In genomic region chr7:105388373-105389089, GRCh38 we compare ENCODE assay signal across 8 cellular contexts. TPM values are rescaled to one million over a fixed set of nuclear protein-coding genes. Genes with fewer than 3 reads are reported as not detected.
DNase-seq lines count a peak whose midpoint lies in the region; ATAC-seq, FAIRE-seq and TF ChIP-seq lines count a peak whose summit lies in the region.

TSS of gene SRPK2 (minus strand) at chr7:105388921.

- H2AFZ ChIP-seq in astrocyte (ENCODE audit: low read depth, low read length), result peak within 1 kb of the TSS; percentile 86

- H3K36me3 Mint-ChIP-seq in astrocyte (ENCODE audit: low read depth, unreplicated experiment), result peaks cover 4% of the 10 kb centered on the region

- H3K4me3 Mint-ChIP-seq in astrocyte (ENCODE audit: unreplicated experiment), result peak within 1 kb of the TSS; percentile 94

- intact Hi-C loops in T-helper 2 cell treated with Interferon-gamma antibody and Interleukin-4, amounts not matched to agents 100 ng/mL and 5 ng/mL, for 36 hours (cut with micrococcal nuclease), result loop anchor here (2.0 to 5.0 kb wide), 2 partner anchors 36 to 446 kb away; no protein-coding TSS in a partner anchor
- intact Hi-C loops in sciatic nerve (cut with DNase I), result no loop called here

- TF ChIP-seq CTCF in astrocyte (IDR thresholded peaks at IDR 0.05; ENCODE audit: insufficient read depth, low read depth, low read length), result no peak

- H3K36me3 ChIP-seq in astrocyte (ENCODE audit: insufficient read depth, low read length), result no peaks in the 10 kb centered on the region

- H3K27ac Mint-ChIP-seq in astrocyte (ENCODE audit: unreplicated experiment), result peak within 1 kb of the TSS; percentile 94

- H3K79me2 ChIP-seq in astrocyte (ENCODE audit: insufficient read depth, low read length), result peaks cover 41% of the 10 kb centered on the region

- H4K20me1 ChIP-seq in astrocyte (ENCODE audit: insufficient read depth, low read length), result peaks cover 33% of the 10 kb centered on the region

- in situ Hi-C loops in G401 (cut with HindIII; ENCODE audit: low sequenced_read_pairs), result no loop called here

- H3K9me3 ChIP-seq in astrocyte (ENCODE audit: insufficient read depth, low read depth, low read length), result no peaks in the 10 kb centered on the region

- peak within 1 kb of the TSS; percentile 95 for H3K4me2 ChIP-seq in astrocyte (ENCODE audit: low read length)

- H3K27me3 Mint-ChIP-seq in astrocyte (ENCODE audit: low read depth, unreplicated experiment), result no peaks in the 10 kb centered on the region

- peak within 1 kb of the TSS; percentile 88 for H3K9ac ChIP-seq in astrocyte (ENCODE audit: low read length)

- no peaks in the 10 kb centered on the region for H3K4me1 Mint-ChIP-seq in astrocyte (ENCODE audit: low read depth, unreplicated experiment)

- H3K27me3 ChIP-seq in astrocyte (ENCODE audit: insufficient read depth, low read length), result no peaks in the 10 kb centered on the region

- peaks cover 4% of the 10 kb centered on the region for H3K4me1 ChIP-seq in astrocyte (ENCODE audit: insufficient read depth, low read length)

- no peaks in the 10 kb centered on the region for H3K9me3 Mint-ChIP-seq in astrocyte (ENCODE audit: unreplicated experiment)

- H3K4me3 ChIP-seq in astrocyte (ENCODE audit: insufficient read depth, low read depth, low read length), result peak within 1 kb of the TSS; percentile 72

- no peak for FAIRE-seq in astrocyte (lab: Jason Lieb, UNC)

- ATAC-seq in GM21723 (IDR thresholded peaks at IDR 0.05; ENCODE audit: unreplicated experiment) (peak; percentile 81), sciatic nerve (peak; percentile 84), GM18870 (IDR thresholded peaks at IDR 0.05; ENCODE audit: unreplicated experiment) (no peak)

- H3K27ac ChIP-seq in astrocyte (ENCODE audit: low read depth, low read length), result peak within 1 kb of the TSS; percentile 73

- DNase-seq in G401 (ENCODE audit: low spot score) (peak; percentile 66), LHCN-M2 (ENCODE audit: low read depth) (peak; percentile 67), astrocyte (ENCODE audit: low read depth) (peak; percentile 16), hypothalamus (lab: John Stamatoyannopoulos, UW) (peak in 50 of 51 donors; percentile 27 to 86 (median 65)), sciatic nerve (ENCODE audit: low spot score) (peak; percentile 86)

RNA-seq across cellular contexts. Expression of gene SRPK2, which starts in this region (rescaled TPM):
- 47.2 and 63.6 TPM in 2 replicates for total RNA-seq in G401 (2014; rRNA removed; shearing (Covaris generic))
- 42.6 and 47.2 TPM in 2 replicates for total RNA-seq in LHCN-M2 (2014; rRNA removed)
- 26.8 TPM for polyA plus RNA-seq in LHCN-M2 (2012)
- total RNA-seq in T-helper 2 cell treated with Interferon-gamma antibody and Interleukin-4, amounts not matched to agents 100 ng/mL and 5 ng/mL, for 36 hours, result 46.3 and 47.5 TPM in 2 replicates
- 54.8 and 59.2 TPM in 2 replicates for total RNA-seq in astrocyte
- total RNA-seq in sciatic nerve, result 72.8 TPM

Comparison
In these comparisons a context has a peak if more than half of its experiments do, and no peak if none do; other contexts are left out.
1. DNase-seq: peak in every context shown above with its lines; median percentile 86 in sciatic nerve; 67 in LHCN-M2; 66 in G401; 65 in hypothalamus; 16 in astrocyte.